Comparison of ENCODE assay signal across 10 cellular contexts in the genomic region with DNA sequence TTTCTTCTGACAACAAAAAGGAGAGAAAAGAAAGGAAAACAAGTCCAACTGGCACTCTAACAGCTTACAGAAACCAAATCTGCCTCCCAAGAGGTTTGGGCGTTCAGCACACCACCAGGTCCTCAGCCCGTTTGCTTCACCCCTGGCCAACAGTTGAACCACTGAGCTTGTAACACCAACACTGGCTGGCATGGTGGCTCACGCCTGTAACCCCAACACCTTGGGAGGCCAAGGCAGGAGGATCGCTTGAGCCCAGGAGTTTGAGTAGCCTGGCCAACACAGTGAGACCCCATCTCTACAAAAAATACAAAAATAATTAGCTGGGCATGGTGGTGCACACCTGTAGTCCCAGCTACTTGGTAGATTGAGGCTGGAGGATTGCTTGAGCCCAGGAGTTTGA. TPM values are rescaled to one million over a fixed set of nuclear protein-coding genes. Genes with fewer than 3 reads are reported as not detected.
A peak's percentile ranks its signal among the peaks of the same experiment; 100 is the strongest.
DNase-seq lines count a peak whose midpoint lies in the region; ATAC-seq and TF ChIP-seq lines count a peak whose summit lies in the region.
"Had no signal": no experiment of that assay in that cellular context is flagged by ENCODE, and none has a peak within 500 bp of the region (broad histone marks: within the 10 kb centered on the region; RNA-seq: fewer than 3 reads in every experiment).

No MANE protein-coding gene starts in this region.

- TF ChIP-seq EP300 in stomach (IDR thresholded peaks at IDR 0.05) = no peak

- peaks cover 45 to 99% (median 69%) of the 10 kb centered on the region in 3 donors for H3K4me1 ChIP-seq in esophagus squamous epithelium
- H3K4me1 ChIP-seq in stomach = peaks cover 59 to 88% (median 67%) of the 10 kb centered on the region in 4 donors
- H3K4me1 ChIP-seq in testis = peaks cover 17% of the 10 kb centered on the region

- intact Hi-C loops in esophagus squamous epithelium (cut with DNase I) (no loop called here), stomach (cut with DNase I; ENCODE audit: low total_unique reads) (no loop called here), testis (cut with DNase I; ENCODE audit: low total_unique reads) (no loop called here)

- peaks cover 32% of the 10 kb centered on the region for H3K36me3 Mint-ChIP-seq in activated T-cell treated with anti-CD3 and anti-CD28 coated beads, Interleukin-2, amount 50 U/mL, for 24 hours (ENCODE audit: low read depth)
- peaks cover 5% of the 10 kb centered on the region for H3K36me3 Mint-ChIP-seq in T-cell

- POLR2A ChIA-PET in T-cell (lab: Charles Lee) = interaction anchor here (0.5 to 1.5 kb wide), 8 partner anchors 11 to 1442 kb away, joined by 3 to 5 read pairs (median 4); no protein-coding TSS in a partner anchor

- no peaks in the 10 kb centered on the region for H3K36me3 ChIP-seq in esophagus squamous epithelium
- no peaks in the 10 kb centered on the region for H3K36me3 ChIP-seq in stomach
- no peaks in the 10 kb centered on the region for H3K36me3 ChIP-seq in testis (ENCODE audit: low read depth, missing control alignments)

- H3K9me3 Mint-ChIP-seq in activated T-cell treated with anti-CD3 and anti-CD28 coated beads, Interleukin-2, amount 50 U/mL, for 24 hours = no peaks in the 10 kb centered on the region
- no peaks in the 10 kb centered on the region for H3K9me3 Mint-ChIP-seq in T-cell

- H3K27me3 ChIP-seq in esophagus squamous epithelium (no peaks in the 10 kb centered on the region), stomach (no peaks in the 10 kb centered on the region), testis (no peaks in the 10 kb centered on the region)

- H3K4me3 Mint-ChIP-seq in activated T-cell treated with anti-CD3 and anti-CD28 coated beads, Interleukin-2, amount 50 U/mL, for 24 hours = peak overlapping the region; percentile 77
- peak overlapping the region; percentile 71 to 98 (median 98) for H3K4me3 Mint-ChIP-seq in T-cell

- H3K4me1 Mint-ChIP-seq in activated T-cell treated with anti-CD3 and anti-CD28 coated beads, Interleukin-2, amount 50 U/mL, for 24 hours (ENCODE audit: low read depth) = peaks cover 95% of the 10 kb centered on the region
- peaks cover 96 to 99% (median 96%) of the 10 kb centered on the region in 3 donors for H3K4me1 Mint-ChIP-seq in T-cell

- 10 to 41% methylated on average over 2 to 4 of the region's 4 CpGs for WGBS in esophagus squamous epithelium, 2 donors
- 50 to 66% (median 63%) methylated on average over 4 of the region's 4 CpGs for WGBS in stomach, 5 donors
- 87 to 91% methylated on average over 4 of the region's 4 CpGs for WGBS in testis, 2 donors

- H3K27ac ChIP-seq in esophagus squamous epithelium (peak overlapping the region; percentile 79 to 89 (median 84)), stomach (peak overlapping the region; percentile 49 to 93 (median 67)), testis (no peak overlapping the region)

- H3K9me3 ChIP-seq in esophagus squamous epithelium (no peaks in the 10 kb centered on the region), stomach (no peaks in the 10 kb centered on the region), testis (no peaks in the 10 kb centered on the region)

- ATAC-seq in T-cell (replicated peaks in 1 of 4) (no peak), GM18498 (IDR thresholded peaks at IDR 0.05; ENCODE audit: unreplicated experiment) (no peak), HG02973 (IDR thresholded peaks at IDR 0.05; ENCODE audit: unreplicated experiment) (no peak)

- peak overlapping the region; percentile 95 for H3K27ac Mint-ChIP-seq in activated T-cell treated with anti-CD3 and anti-CD28 coated beads, Interleukin-2, amount 50 U/mL, for 24 hours
- H3K27ac Mint-ChIP-seq in T-cell = peak overlapping the region; percentile 91 to 92

- TF ChIP-seq CTCF in esophagus squamous epithelium (IDR thresholded peaks at IDR 0.05) (no peak), stomach (IDR thresholded peaks at IDR 0.05) (no peak), testis (IDR thresholded peaks at IDR 0.05) (no peak)

- CTCF ChIA-PET in T-cell (lab: Charles Lee) = interaction anchor here in 1 of 2 donors (0.7 to 4.4 kb wide), 10 partner anchors 10 to 221 kb away, joined by 3 to 15 read pairs (median 4); no protein-coding TSS in a partner anchor

- TF ChIP-seq POLR2A in esophagus squamous epithelium (IDR thresholded peaks at IDR 0.05) (no peak), stomach (IDR thresholded peaks at IDR 0.05) (no peak), testis (IDR thresholded peaks at IDR 0.05) (no peak)

- no peaks in the 10 kb centered on the region for H3K27me3 Mint-ChIP-seq in activated T-cell treated with anti-CD3 and anti-CD28 coated beads, Interleukin-2, amount 50 U/mL, for 24 hours
- H3K27me3 Mint-ChIP-seq in T-cell = no peaks in the 10 kb centered on the region

- DNase-seq in activated T-cell treated with anti-CD3 and anti-CD28 coated beads, Interleukin-2, amount 50 U/mL, for 24 hours = no peak
- DNase-seq in activated T-cell treated with anti-CD3 and anti-CD28 coated beads for 4 hours (no peak), T-cell (no peak), esophagus squamous epithelium (lab: John Stamatoyannopoulos, UW) (no peak), stomach (no peak), testis (no peak)
- DNase-seq: kidney glomerular epithelial cell, NCI-H2029 had no signal

- H3K4me3 ChIP-seq in esophagus squamous epithelium (no peak overlapping the region), stomach (peak overlapping the region in 1 of 4 donors; percentile 1), testis (no peak overlapping the region)

RNA-seq across cellular contexts. Expression of gene CCDC88C, which starts 19.4 kb away (rescaled TPM):
- total RNA-seq in T-cell = 100 to 1,000 TPM; 260 to 368 (median 275) TPM
- total RNA-seq in esophagus squamous epithelium = 10 to 100 TPM; 23.2 to 31.5 (median 29.9) TPM
- total RNA-seq in stomach = 10 to 100 TPM; 19.3 to 66.9 (median 41.5) TPM
- polyA plus RNA-seq in stomach = 10 to 100 TPM; 10.5 to 13.0 (median 12.4) TPM
- total RNA-seq in testis = 10 to 100 TPM; 47.4 to 51.3 TPM
- polyA plus RNA-seq in testis (ENCODE audit: insufficient read depth, low read depth, low replicate concordance) = 36.5 TPM

Comparison
In these comparisons a context has a peak if more than half of its experiments do, and no peak if none do; other contexts are left out.
1. H3K27ac ChIP-seq: peak in esophagus squamous epithelium (4 of 4) and stomach (5 of 5); none in testis (0 of 2).